8 cellular contexts compared by ENCODE assay signal in the genomic region with DNA sequence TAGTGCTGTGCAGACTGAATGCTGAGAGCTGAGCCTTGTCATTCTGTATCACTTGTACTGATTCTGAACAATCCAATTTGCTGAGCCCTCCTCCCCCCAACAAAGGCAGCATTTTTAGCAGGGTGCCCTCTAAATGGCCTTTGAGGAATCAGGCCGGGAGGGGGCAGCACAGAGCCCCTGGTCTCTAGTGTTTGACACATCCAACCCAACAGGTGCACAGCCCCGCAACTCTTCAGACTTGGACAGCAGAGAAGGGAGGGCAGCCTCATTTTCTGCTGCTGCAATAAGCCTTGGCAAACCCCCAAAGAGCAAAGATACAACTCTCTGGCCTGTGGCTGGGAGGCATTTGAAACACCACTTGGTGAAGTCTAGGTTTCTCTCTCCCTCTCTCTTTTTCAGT. TPM values are rescaled to one million over a fixed set of nuclear protein-coding genes. Genes with fewer than 3 reads are reported as not detected.
DNase-seq lines count a peak whose midpoint lies in the region; ATAC-seq, FAIRE-seq and TF ChIP-seq lines count a peak whose summit lies in the region.
"Had no signal": no experiment of that assay in that cellular context is flagged by ENCODE, and none has a peak within 500 bp of the region (broad histone marks: within the 10 kb centered on the region; RNA-seq: fewer than 3 reads in every experiment).

No MANE protein-coding gene starts in this region.

- H3K4me1 ChIP-seq in mammary epithelial cell (ENCODE audit: insufficient read depth, low read length) (no peaks in the 10 kb centered on the region), lower lobe of right lung (no peaks in the 10 kb centered on the region)

- H3K27ac ChIP-seq in mammary epithelial cell (ENCODE audit: insufficient read depth, low read depth, low read length): no peak overlapping the region
- no peak overlapping the region for H3K27ac ChIP-seq in lower lobe of right lung

- no peak overlapping the region for H3K9ac ChIP-seq in mammary epithelial cell (ENCODE audit: insufficient read depth, low read length)

- no peaks in the 10 kb centered on the region for H3K36me3 Mint-ChIP-seq in T-cell
- H3K36me3 Mint-ChIP-seq in stimulated activated naive B cell treated with anti-CD40 and anti-IgM and Interleukin-4, amounts not matched to agents 10 μg/mL and 1 μg/mL and 100 μg/mL, for 72 hours: no peaks in the 10 kb centered on the region

- no peaks in the 10 kb centered on the region for H3K79me2 ChIP-seq in mammary epithelial cell (ENCODE audit: insufficient read depth, low read length)

- no peak overlapping the region for H3K4me2 ChIP-seq in mammary epithelial cell (ENCODE audit: insufficient read depth, low read depth, low read length)

- H3K4me3 ChIP-seq in mammary epithelial cell (replicated peaks in 1 of 3; ENCODE audit: insufficient read depth in 1 of 3, low read depth in 2 of 3, low read length in 3 of 3) (no peak overlapping the region), lower lobe of right lung (no peak overlapping the region)

- TF ChIP-seq POLR2A in GM12892 (IDR thresholded peaks at IDR 0.05; ENCODE audit: low read depth, low read length): no peak

- peaks cover under 1 to 21% of the 10 kb centered on the region in 2 donors for H3K27me3 Mint-ChIP-seq in T-cell
- H3K27me3 Mint-ChIP-seq in stimulated activated naive B cell treated with anti-CD40 and anti-IgM and Interleukin-4, amounts not matched to agents 10 μg/mL and 1 μg/mL and 100 μg/mL, for 72 hours: peaks cover 4% of the 10 kb centered on the region in 2 donors

- H3K9me3 ChIP-seq in mammary epithelial cell (replicated peaks; ENCODE audit: insufficient read depth, low read length): no peaks in the 10 kb centered on the region
- H3K9me3 ChIP-seq in lower lobe of right lung: no peaks in the 10 kb centered on the region

- intact Hi-C loops in mammary epithelial cell (cut with micrococcal nuclease): no loop called here
- intact Hi-C loops in lower lobe of right lung (cut with DNase I): no loop called here

- BruUV-seq in mammary epithelial cell (replicated peaks; lab: Mats Ljungman, UMichigan): no TSS peak

- ATAC-seq in HG03064 (IDR thresholded peaks at IDR 0.05; ENCODE audit: low read depth, unreplicated experiment) (peak; percentile 61), T-cell (replicated peaks in 1 of 4) (peak in 2 of 4 experiments; percentile 50 to 53), lower lobe of right lung (peak; percentile 42 to 71)
- ATAC-seq in stimulated activated naive B cell treated with anti-CD40 and anti-IgM and Interleukin-4, amounts not matched to agents 10 μg/mL and 1 μg/mL and 100 μg/mL, for 72 hours (replicated peaks): peak; percentile 48 to 56

- no peak overlapping the region for H3K4me3 Mint-ChIP-seq in T-cell
- H3K4me3 Mint-ChIP-seq in stimulated activated naive B cell treated with anti-CD40 and anti-IgM and Interleukin-4, amounts not matched to agents 10 μg/mL and 1 μg/mL and 100 μg/mL, for 72 hours: no peak overlapping the region

- no peaks in the 10 kb centered on the region for H3K27me3 ChIP-seq in mammary epithelial cell (ENCODE audit: insufficient read depth, low read length)
- no peaks in the 10 kb centered on the region for H3K27me3 ChIP-seq in lower lobe of right lung (ENCODE audit: low read depth)

- no peaks in the 10 kb centered on the region for H3K4me1 Mint-ChIP-seq in T-cell
- H3K4me1 Mint-ChIP-seq in stimulated activated naive B cell treated with anti-CD40 and anti-IgM and Interleukin-4, amounts not matched to agents 10 μg/mL and 1 μg/mL and 100 μg/mL, for 72 hours: peaks cover 0 to 2% of the 10 kb centered on the region in 2 donors

- POLR2A ChIA-PET in T-cell (lab: Charles Lee): interaction anchor here in 1 of 2 donors (0.5 to 0.6 kb wide), 2 partner anchors 155 to 930 kb away, joined by 3 read pairs; no protein-coding TSS in a partner anchor

- no peaks in the 10 kb centered on the region for H3K36me3 ChIP-seq in mammary epithelial cell (ENCODE audit: insufficient read depth, low read length)
- H3K36me3 ChIP-seq in lower lobe of right lung: no peaks in the 10 kb centered on the region

- TF ChIP-seq CTCF in mammary epithelial cell (conservative IDR thresholded peaks at IDR 0.05 in 1 of 2, IDR thresholded peaks at IDR 0.05 in 1 of 2; ENCODE audit: extremely low read depth in 1 of 2, insufficient read depth in 1 of 2, low read depth in 1 of 2, low read length in 2 of 2): peak; percentile 38 to 57
- TF ChIP-seq CTCF in lower lobe of right lung (IDR thresholded peaks at IDR 0.05): peak; percentile 37

- CTCF ChIA-PET in T-cell (lab: Charles Lee): interaction anchor here in 1 of 2 donors (0.6 to 1.4 kb wide), 2 partner anchors 67 to 87 kb away, joined by 4 read pairs; no protein-coding TSS in a partner anchor
- CTCF ChIA-PET in mammary epithelial cell (lab: Charles Lee; ENCODE audit: low non-redundant PET): no interaction called here

- no peaks in the 10 kb centered on the region for H3K9me3 Mint-ChIP-seq in T-cell
- H3K9me3 Mint-ChIP-seq in stimulated activated naive B cell treated with anti-CD40 and anti-IgM and Interleukin-4, amounts not matched to agents 10 μg/mL and 1 μg/mL and 100 μg/mL, for 72 hours: no peaks in the 10 kb centered on the region

- in situ Hi-C loops in mammary epithelial cell (cut with MboI; ENCODE audit: low sequenced_read_pairs in 2 of 2): no loop called here

- H2AFZ ChIP-seq in mammary epithelial cell (ENCODE audit: low read depth, low read length): no peak overlapping the region

- 47% methylated on average over 2 of the region's 2 CpGs for WGBS in mammary epithelial cell (ENCODE audit: low coverage, missing lambda C conversion rate)

- FAIRE-seq in GM12892 (lab: Jason Lieb, UNC): peak; percentile 72

- no peak overlapping the region for H3K27ac Mint-ChIP-seq in T-cell
- no peak overlapping the region for H3K27ac Mint-ChIP-seq in stimulated activated naive B cell treated with anti-CD40 and anti-IgM and Interleukin-4, amounts not matched to agents 10 μg/mL and 1 μg/mL and 100 μg/mL, for 72 hours

- DNase-seq in GM12892 (ENCODE audit: insufficient read length): peak; percentile 12
- peak in 31 of 34 experiments; percentile 4 to 49 (median 34) for DNase-seq in T-cell
- no peak for DNase-seq in mammary epithelial cell
- DNase-seq in lower lobe of right lung: peak; percentile 51
- DNase-seq in stimulated activated naive B cell treated with anti-CD40 and anti-IgM and Interleukin-4, amounts not matched to agents 10 μg/mL and 1 μg/mL and 100 μg/mL, for 72 hours: peak; percentile 4
- DNase-seq in hepatic stellate cell (ENCODE audit: low spot score): no peak

- no peaks in the 10 kb centered on the region for H4K20me1 ChIP-seq in mammary epithelial cell (ENCODE audit: insufficient read depth, low read length)

- dilution Hi-C loops in mammary epithelial cell (cut with HindIII; ENCODE audit: low sequenced_read_pairs): no loop called here

RNA-seq across cellular contexts. Expression of gene ATP1B4, which starts 3.4 kb away (rescaled TPM):
- not detected for polyA plus RNA-seq in GM12892 (2012; ENCODE audit: missing spikeins)
- total RNA-seq in T-cell (not detected), mammary epithelial cell (not detected), lower lobe of right lung (not detected)
- not detected for polyA plus RNA-seq in mammary epithelial cell
- polyA minus RNA-seq in mammary epithelial cell: not detected
- total RNA-seq: temporal lobe had no signal

RNA-seq across cellular contexts. Expression of gene TMEM255A, which starts 54.1 kb away (rescaled TPM):
- 0.36 TPM for polyA plus RNA-seq in GM12892 (2012; ENCODE audit: missing spikeins)
- total RNA-seq in T-cell (under 1 TPM in 2 of 5 donors, not detected in 3; 0.13 to 0.14 TPM), mammary epithelial cell (under 1 TPM in 1 of 2 donors, not detected in 1; 0.40 TPM), lower lobe of right lung (2.7 TPM)
- 0.43 TPM for polyA plus RNA-seq in mammary epithelial cell
- not detected for polyA minus RNA-seq in mammary epithelial cell

Comparison
In these comparisons a context has a peak if more than half of its experiments do, and no peak if none do; other contexts are left out.
1. DNase-seq: peak in GM12892 (single experiment), T-cell (31 of 34), lower lobe of right lung (single experiment) and stimulated activated naive B cell treated with anti-CD40 and anti-IgM and Interleukin-4, amounts not matched to agents 10 μg/mL and 1 μg/mL and 100 μg/mL, for 72 hours (single experiment); none in mammary epithelial cell (single experiment) and hepatic stellate cell (single experiment).